8 cellular contexts compared by ENCODE assay signal in the genomic region with DNA sequence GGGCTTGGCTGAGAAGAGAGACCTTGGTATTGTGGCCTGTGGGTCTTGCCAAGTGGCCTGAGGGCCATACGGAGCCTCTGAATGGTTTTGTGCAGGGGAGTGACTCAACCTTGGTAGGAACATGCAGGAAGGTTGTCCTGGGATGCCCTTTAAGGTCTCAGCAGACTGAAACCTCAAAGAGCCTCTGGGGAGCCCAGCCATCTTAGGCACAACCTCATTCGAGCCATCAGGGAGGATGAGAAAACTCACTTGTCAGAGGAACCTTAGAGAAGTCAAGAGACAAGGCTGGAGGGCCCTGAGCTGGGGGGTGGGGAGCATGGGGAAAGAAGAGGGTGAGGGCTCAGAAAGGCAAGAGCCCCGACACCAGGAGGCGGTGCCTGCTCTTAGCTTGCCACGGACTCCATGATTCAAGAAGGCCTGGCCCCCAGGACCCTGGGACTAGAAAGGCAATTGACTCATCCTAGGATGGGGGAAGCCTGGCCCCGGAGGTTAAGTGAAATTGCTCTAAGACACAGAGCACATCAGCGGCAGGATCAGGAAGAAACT. TPM values are rescaled to one million over a fixed set of nuclear protein-coding genes. Genes with fewer than 3 reads are reported as not detected.
A peak's percentile ranks its signal among the peaks of the same experiment; 100 is the strongest.
DNase-seq lines count a peak whose midpoint lies in the region; ATAC-seq, FAIRE-seq and TF ChIP-seq lines count a peak whose summit lies in the region.

No MANE protein-coding gene starts in this region.

- ATAC-seq in HG02840 (IDR thresholded peaks at IDR 0.05; ENCODE audit: low FRiP score, unreplicated experiment) = peak; percentile 2

- TF ChIP-seq CTCF in chondrocyte (IDR thresholded peaks at IDR 0.05) (no peak), mesothelial cell of epicardium (IDR thresholded peaks at IDR 0.05; ENCODE audit: unreplicated experiment) (no peak)

- peak; percentile 28 for DNase-seq in activated T-cell treated with anti-CD3 and anti-CD28 coated beads for 48 hours (ENCODE audit: low read depth)
- no peak for DNase-seq in activated T-cell treated with anti-CD3 and anti-CD28 coated beads, Interleukin-2, amount 50 U/mL, for 1 hour
- peak; percentile 99 for DNase-seq in RPMI7951 (ENCODE audit: low read depth)
- DNase-seq in chondrocyte (ENCODE audit: low spot score) = no peak
- DNase-seq in mesothelial cell of epicardium (ENCODE audit: low spot score in 2 of 2, unreplicated experiment in 2 of 2) = no peak
- DNase-seq in urothelium cell line (ENCODE audit: low spot score) = peak; percentile 38
- no peak for DNase-seq in NCI-H69 (lab: John Stamatoyannopoulos, UW)

- FAIRE-seq in urothelium cell line (lab: Jason Lieb, UNC) = no peak

- H3K4me1 Mint-ChIP-seq in chondrocyte (ENCODE audit: low read depth) (peaks cover 29% of the 10 kb centered on the region), mesothelial cell of epicardium (peaks cover 34% of the 10 kb centered on the region)

- H3K4me3 Mint-ChIP-seq in chondrocyte (ENCODE audit: unreplicated experiment) = peak overlapping the region; percentile 65
- H3K4me3 Mint-ChIP-seq in mesothelial cell of epicardium = peak overlapping the region; percentile 73

- H3K27ac Mint-ChIP-seq in chondrocyte (ENCODE audit: unreplicated experiment) = peak overlapping the region; percentile 42
- peak overlapping the region; percentile 83 for H3K27ac Mint-ChIP-seq in mesothelial cell of epicardium

- H3K27me3 Mint-ChIP-seq in chondrocyte (ENCODE audit: low read depth) (no peaks in the 10 kb centered on the region), mesothelial cell of epicardium (ENCODE audit: low read depth) (no peaks in the 10 kb centered on the region)

- H3K9me3 Mint-ChIP-seq in chondrocyte (ENCODE audit: low read depth) (no peaks in the 10 kb centered on the region), mesothelial cell of epicardium (no peaks in the 10 kb centered on the region)

- H3K36me3 Mint-ChIP-seq in chondrocyte (ENCODE audit: low read depth) (no peaks in the 10 kb centered on the region), mesothelial cell of epicardium (no peaks in the 10 kb centered on the region)

RNA-seq across cellular contexts. Expression of a gene that starts 13.0 kb away (rescaled TPM):
- total RNA-seq in RPMI7951 (2014; rRNA removed; shearing (Covaris generic)) = 75.3 and 169 TPM in 2 replicates
- total RNA-seq in chondrocyte (23.2 to 36.1 TPM (median 25.0 TPM) in 3 replicates), mesothelial cell of epicardium (419 to 500 TPM (median 425 TPM) in 3 replicates)

RNA-seq across cellular contexts. Expression of a gene that starts 24.0 kb away (rescaled TPM):
- total RNA-seq in RPMI7951 (2014; rRNA removed; shearing (Covaris generic)) = not detected in 2 replicates
- not detected in 3 replicates for total RNA-seq in chondrocyte
- 0.11 to 0.53 TPM (median 0.20 TPM) in 3 replicates for total RNA-seq in mesothelial cell of epicardium

RNA-seq across cellular contexts. Expression of a gene that starts 55.1 kb away (rescaled TPM):
- 5.8 and 7.1 TPM in 2 replicates for total RNA-seq in RPMI7951 (2014; rRNA removed; shearing (Covaris generic))
- 61.6 to 86.7 TPM (median 61.8 TPM) in 3 replicates for total RNA-seq in chondrocyte
- 71.4 to 73.5 TPM (median 72.1 TPM) in 3 replicates for total RNA-seq in mesothelial cell of epicardium

Comparison
In these comparisons a context has a peak if more than half of its experiments do, and no peak if none do; other contexts are left out.
1. DNase-seq: peak in activated T-cell treated with anti-CD3 and anti-CD28 coated beads for 48 hours (single experiment), RPMI7951 (single experiment) and urothelium cell line (single experiment); none in activated T-cell treated with anti-CD3 and anti-CD28 coated beads, Interleukin-2, amount 50 U/mL, for 1 hour (single experiment), chondrocyte (single experiment), mesothelial cell of epicardium (0 of 2) and NCI-H69 (single experiment).